ENCODE assay signal across 22 cellular contexts in genomic region chr18:76592096-76592495, GRCh38.
"Had no signal": no experiment of that assay in that cellular context is flagged by ENCODE, and none has a peak within 500 bp of the region (broad histone marks: within the 10 kb centered on the region; RNA-seq: fewer than 3 reads in every experiment).

No MANE protein-coding gene starts in this region.

- H3K36me3 ChIP-seq: esophagus squamous epithelium, gastroesophageal sphincter, heart right ventricle, left lung, lower lobe of right lung had no signal

- H3K9me3 ChIP-seq: esophagus squamous epithelium, gastroesophageal sphincter, heart right ventricle, left lung, lower lobe of right lung, mucosa of descending colon had no signal

- H3K4me3 Mint-ChIP-seq: mesothelial cell of epicardium, naive B cell had no signal

- H3K4me3 ChIP-seq: coronary artery, dorsolateral prefrontal cortex, esophagus squamous epithelium, gastroesophageal sphincter, heart right ventricle, left lung, lower lobe of right lung, mucosa of descending colon had no signal

- H3K36me3 Mint-ChIP-seq: mesothelial cell of epicardium, naive B cell had no signal

- H3K27ac Mint-ChIP-seq: naive B cell had no signal

- DNase-seq: dermis blood vessel endothelial cell; dorsolateral prefrontal cortex; effector CD4-positive, alpha-beta T cell; effector memory CD4-positive, alpha-beta T cell; erythroblast; esophagus squamous epithelium; foreskin fibroblast; glutamatergic neuron; heart right ventricle; hippocampal formation; left cardiac atrium; left lung; left ventricle myocardium superior; lower lobe of right lung; mesenchymal stem cell; mucosa of descending colon; naive B cell had no signal

- ATAC-seq: esophagus mucosa, gastroesophageal sphincter, heart right ventricle, left cardiac atrium, left lung, left ventricle myocardium superior, lower lobe of right lung, mucosa of descending colon had no signal

- H3K27ac ChIP-seq: coronary artery, dorsolateral prefrontal cortex, epithelial cell of prostate, esophagus squamous epithelium, gastroesophageal sphincter, heart right ventricle, left lung, lower lobe of right lung had no signal
